In genomic region chr10:4847580-4848020, GRCh38 we compare ENCODE assay signal across 12 cellular contexts. TPM values are rescaled to one million over a fixed set of nuclear protein-coding genes. Genes with fewer than 3 reads are reported as not detected.
DNase-seq lines count a peak whose midpoint lies in the region; ATAC-seq and TF ChIP-seq lines count a peak whose summit lies in the region.
"Had no signal": no experiment of that assay in that cellular context is flagged by ENCODE, and none has a peak within 500 bp of the region (broad histone marks: within the 10 kb centered on the region; RNA-seq: fewer than 3 reads in every experiment).

No MANE protein-coding gene starts in this region.

- H3K36me3 ChIP-seq in esophagus (ENCODE audit: control insufficient read depth in 2 of 2, insufficient read depth in 2 of 2, low read length in 1 of 2), result peaks cover 0 to 7% of the 10 kb centered on the region in 2 donors
- H3K36me3 ChIP-seq in osteoblast (ENCODE audit: insufficient read depth, low read length), result no peaks in the 10 kb centered on the region

- peak overlapping the region; percentile 79 for H2AFZ ChIP-seq in osteoblast (ENCODE audit: low read length)

- no peaks in the 10 kb centered on the region for H3K79me2 ChIP-seq in osteoblast (ENCODE audit: insufficient read depth, low read length)

- DNase-seq in EH (ENCODE audit: low read depth), result peak; percentile 84
- peak; percentile 58 for DNase-seq in OCI-M1 (lab: John Stamatoyannopoulos, UW)
- DNase-seq in osteoblast (ENCODE audit: insufficient read length, low spot score, missing footprints), result peak; percentile 95
- no peak for DNase-seq in globus pallidus (ENCODE audit: low spot score)
- DNase-seq: central memory CD4-positive, alpha-beta T cell; NCI-H774; tibial artery had no signal

- no peaks in the 10 kb centered on the region for H3K27me3 ChIP-seq in esophagus (ENCODE audit: control insufficient read depth in 1 of 2, insufficient read depth in 2 of 2, low read length in 2 of 2)
- no peaks in the 10 kb centered on the region for H3K27me3 ChIP-seq in osteoblast (ENCODE audit: insufficient read depth, low read length)
- H3K27me3 ChIP-seq: tibial artery had no signal

- no peak for ATAC-seq in HG02610 (IDR thresholded peaks at IDR 0.05; ENCODE audit: unreplicated experiment)
- ATAC-seq in GM21447 (IDR thresholded peaks at IDR 0.05; ENCODE audit: unreplicated experiment), result no peak
- no peak for ATAC-seq in GM18861 (IDR thresholded peaks at IDR 0.05; ENCODE audit: unreplicated experiment)
- ATAC-seq: WTC11 had no signal

- H3K4me3 ChIP-seq in esophagus (ENCODE audit: low read depth in 1 of 2, low read length in 2 of 2), result no peak overlapping the region
- no peak overlapping the region for H3K4me3 ChIP-seq in osteoblast (ENCODE audit: insufficient read depth, low read length)
- H3K4me3 ChIP-seq: tibial artery had no signal

- no peaks in the 10 kb centered on the region for H4K20me1 ChIP-seq in osteoblast (ENCODE audit: insufficient read depth, low read length)

- TF ChIP-seq CTCF in osteoblast (IDR thresholded peaks at IDR 0.05; ENCODE audit: extremely low read depth, low read depth, low read length), result no peak

- H3K4me1 ChIP-seq in esophagus (ENCODE audit: control insufficient read depth in 2 of 2, insufficient read depth in 2 of 2, low read length in 1 of 2) (peaks cover 0 to 2% of the 10 kb centered on the region in 2 donors), osteoblast (ENCODE audit: insufficient read depth, low read length) (peaks cover 35% of the 10 kb centered on the region)

- WGBS in esophagus, 2 donors, result 50 to 54% methylated on average over 4 of the region's 4 CpGs

- H3K27ac ChIP-seq in esophagus (ENCODE audit: low read depth in 2 of 2, low read length in 1 of 2) (peak overlapping the region; percentile 53 to 65), osteoblast (ENCODE audit: low read depth, low read length) (peak overlapping the region; percentile 71)

- H3K4me2 ChIP-seq in osteoblast (ENCODE audit: insufficient read depth, low read length), result peak overlapping the region; percentile 53

- H3K9me3 ChIP-seq in esophagus (ENCODE audit: control insufficient read depth in 2 of 2, insufficient read depth in 1 of 2, low read depth in 1 of 2, low read length in 1 of 2) (no peaks in the 10 kb centered on the region), osteoblast (ENCODE audit: low read depth, low read length) (no peaks in the 10 kb centered on the region)
- H3K9me3 ChIP-seq: tibial artery had no signal

RNA-seq across cellular contexts. Expression of gene AKR1E2, which starts 21.6 kb away (rescaled TPM):
- 1 to 10 TPM; 1.1 TPM for polyA plus RNA-seq in esophagus
- total RNA-seq in osteoblast, result 15.6 and 17.7 TPM in 2 replicates
